Comparison of ENCODE assay signal across 1 cellular context in the genomic region with DNA sequence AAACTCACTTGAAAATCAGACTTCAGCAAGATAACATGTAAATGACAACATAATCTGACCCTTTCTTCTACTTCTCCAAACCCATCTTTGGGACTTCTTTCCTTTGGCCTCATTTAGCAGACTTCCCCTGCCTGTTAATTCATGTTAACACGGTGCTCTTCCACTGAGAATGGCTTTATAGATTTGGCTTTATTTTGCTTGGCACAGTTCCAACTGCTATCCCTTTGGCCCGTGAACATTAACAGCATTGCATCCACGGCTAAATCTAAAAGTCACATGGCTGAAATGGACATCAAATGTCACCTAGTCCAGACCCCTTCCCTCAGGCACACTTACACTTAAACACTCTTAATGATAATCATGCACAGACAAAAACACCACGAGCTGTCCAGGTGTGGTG.
TF ChIP-seq lines count a peak whose summit lies in the region.

No MANE protein-coding gene starts in this region.

TF ChIP-seq in HepG2, 621 proteins besides CTCF, POLR2A, EP300 and RAD21 (continued from another document):
- TF ChIP-seq ZNF550 (CRISPR knock-in tag; IDR thresholded peaks at IDR 0.05; ENCODE audit: borderline replicate concordance) (no peak), ZNF263 (CRISPR knock-in tag; IDR thresholded peaks at IDR 0.05) (no peak), ZFP91 (CRISPR knock-in tag; IDR thresholded peaks at IDR 0.05; ENCODE audit: borderline replicate concordance) (no peak), ZNF547 (CRISPR knock-in tag; IDR thresholded peaks at IDR 0.05) (no peak), NPAS2 (CRISPR knock-in tag; IDR thresholded peaks at IDR 0.05; ENCODE audit: borderline replicate concordance) (no peak), CEBPG (CRISPR knock-in tag; IDR thresholded peaks at IDR 0.05) (no peak), ZNF7 (CRISPR knock-in tag; IDR thresholded peaks at IDR 0.05) (no peak), PAF1 (CRISPR knock-in tag; IDR thresholded peaks at IDR 0.05) (no peak)
- TF ChIP-seq, protein P1, sequence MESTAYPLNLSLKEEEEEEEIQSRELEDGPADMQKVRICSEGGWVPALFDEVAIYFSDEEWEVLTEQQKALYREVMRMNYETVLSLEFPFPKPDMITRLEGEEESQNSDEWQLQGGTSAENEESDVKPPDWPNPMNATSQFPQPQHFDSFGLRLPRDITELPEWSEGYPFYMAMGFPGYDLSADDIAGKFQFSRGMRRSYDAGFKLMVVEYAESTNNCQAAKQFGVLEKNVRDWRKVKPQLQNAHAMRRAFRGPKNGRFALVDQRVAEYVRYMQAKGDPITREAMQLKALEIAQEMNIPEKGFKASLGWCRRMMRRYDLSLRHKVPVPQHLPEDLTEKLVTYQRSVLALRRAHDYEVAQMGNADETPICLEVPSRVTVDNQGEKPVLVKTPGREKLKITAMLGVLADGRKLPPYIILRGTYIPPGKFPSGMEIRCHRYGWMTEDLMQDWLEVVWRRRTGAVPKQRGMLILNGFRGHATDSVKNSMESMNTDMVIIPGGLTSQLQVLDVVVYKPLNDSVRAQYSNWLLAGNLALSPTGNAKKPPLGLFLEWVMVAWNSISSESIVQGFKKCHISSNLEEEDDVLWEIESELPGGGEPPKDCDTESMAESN (CRISPR knock-in tag; conservative IDR thresholded peaks at IDR 0.05): no peak
- TF ChIP-seq, protein P2, sequence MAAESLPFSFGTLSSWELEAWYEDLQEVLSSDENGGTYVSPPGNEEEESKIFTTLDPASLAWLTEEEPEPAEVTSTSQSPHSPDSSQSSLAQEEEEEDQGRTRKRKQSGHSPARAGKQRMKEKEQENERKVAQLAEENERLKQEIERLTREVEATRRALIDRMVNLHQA (CRISPR knock-in tag; IDR thresholded peaks at IDR 0.05): no peak
